ENCODE assay signal across 15 cellular contexts in genomic region chr6:12353731-12354130, GRCh38.
DNase-seq lines count a peak whose midpoint lies in the region; ATAC-seq, FAIRE-seq and TF ChIP-seq lines count a peak whose summit lies in the region.
"Had no signal": no experiment of that assay in that cellular context is flagged by ENCODE, and none has a peak within 500 bp of the region (broad histone marks: within the 10 kb centered on the region; RNA-seq: fewer than 3 reads in every experiment).

No MANE protein-coding gene starts in this region.

- no peak for TF ChIP-seq EP300 in HepG2 (IDR thresholded peaks at IDR 0.05; ENCODE audit: low read depth in 2 of 2, low read length in 2 of 2)
- TF ChIP-seq EP300 in HepG2 (CRISPR knock-in tag; IDR thresholded peaks at IDR 0.05; ENCODE audit: borderline replicate concordance): no peak

- no peaks in the 10 kb centered on the region for H3K79me2 ChIP-seq in HepG2 (ENCODE audit: insufficient read depth, low read length)
- H3K79me2 ChIP-seq in endothelial cell of umbilical vein (ENCODE audit: control insufficient read depth, insufficient read depth, low read length): no peaks in the 10 kb centered on the region
- H3K79me2 ChIP-seq: parathyroid adenoma had no signal

- H3K27me3 ChIP-seq in liver (ENCODE audit: control insufficient read depth in 4 of 4, insufficient read depth in 4 of 4, low read length in 3 of 4) (no peaks in the 10 kb centered on the region), HepG2 (ENCODE audit: control insufficient read depth in 1 of 2, insufficient read depth in 2 of 2, low read length in 2 of 2) (no peaks in the 10 kb centered on the region), endothelial cell of umbilical vein (ENCODE audit: control insufficient read depth in 2 of 2, insufficient read depth in 2 of 2, low read length in 2 of 2) (no peaks in the 10 kb centered on the region), lower lobe of right lung (ENCODE audit: low read depth) (no peaks in the 10 kb centered on the region), aorta (ENCODE audit: control insufficient read depth in 1 of 2, insufficient read depth in 2 of 2, low read length in 1 of 2) (no peaks in the 10 kb centered on the region)
- H3K27me3 ChIP-seq: heart right ventricle, upper lobe of left lung had no signal

- TF ChIP-seq POLR2A in HepG2 (IDR thresholded peaks at IDR 0.05; ENCODE audit: insufficient read depth in 1 of 2, low read depth in 2 of 2, low read length in 2 of 2) (no peak), endothelial cell of umbilical vein (IDR thresholded peaks at IDR 0.05; ENCODE audit: low read depth, low read length) (no peak)

- TF ChIP-seq CTCF in liver (IDR thresholded peaks at IDR 0.05; ENCODE audit: low read depth, low read length, missing input control) (no peak), HepG2 (CRISPR knock-in tag; IDR thresholded peaks at IDR 0.05) (no peak), endothelial cell of umbilical vein (IDR thresholded peaks at IDR 0.05; ENCODE audit: extremely low read depth in 1 of 2, insufficient read depth in 1 of 2, low read depth in 1 of 2, low read length in 2 of 2) (no peak), lower lobe of right lung (IDR thresholded peaks at IDR 0.05) (no peak)

- ATAC-seq in HepG2 (no peak), lower lobe of right lung (peak; percentile 33 to 38), aorta (ENCODE audit: low FRiP score) (no peak), GM21529 (IDR thresholded peaks at IDR 0.05; ENCODE audit: unreplicated experiment) (no peak)
- ATAC-seq: T-cell had no signal

- H3K4me1 ChIP-seq in liver (ENCODE audit: control insufficient read depth in 4 of 4, insufficient read depth in 4 of 4, low read length in 3 of 4) (peaks cover 0 to 6% (median 4%) of the 10 kb centered on the region in 4 donors), HepG2 (ENCODE audit: insufficient read depth, low read length) (peaks cover 13% of the 10 kb centered on the region), endothelial cell of umbilical vein (ENCODE audit: control insufficient read depth, extremely low read depth, insufficient read depth, low read length) (peaks cover 19% of the 10 kb centered on the region), lower lobe of right lung (peaks cover 7% of the 10 kb centered on the region), aorta (ENCODE audit: control insufficient read depth in 1 of 2, insufficient read depth in 2 of 2, low read length in 2 of 2) (peaks cover 4 to 13% of the 10 kb centered on the region in 2 donors)
- H3K4me1 ChIP-seq: parathyroid adenoma had no signal

- H2AFZ ChIP-seq in HepG2 (ENCODE audit: low read length): no peak overlapping the region
- H2AFZ ChIP-seq in endothelial cell of umbilical vein (ENCODE audit: low read depth, low read length): no peak overlapping the region
- H2AFZ ChIP-seq: parathyroid adenoma had no signal

- TF ChIP-seq RAD21 in liver (IDR thresholded peaks at IDR 0.05) (peak in 1 of 2 donors; percentile 47), HepG2 (CRISPR knock-in tag; IDR thresholded peaks at IDR 0.05) (no peak)

- CTCF ChIA-PET in HepG2 (lab: Yijun Ruan, JAX; ENCODE audit: low intra/inter-chr PET ratio, low total read pairs) (no interaction called here), endothelial cell of umbilical vein (lab: Charles Lee) (no interaction called here)

- no peaks in the 10 kb centered on the region for H3K36me3 ChIP-seq in liver (ENCODE audit: control insufficient read depth in 4 of 4, insufficient read depth in 3 of 4, low read depth in 1 of 4, low read length in 3 of 4)
- H3K36me3 ChIP-seq in HepG2 (replicated peaks in 1 of 2; ENCODE audit: control insufficient read depth in 1 of 2, insufficient read depth in 2 of 2, low read length in 2 of 2): no peaks in the 10 kb centered on the region
- H3K36me3 ChIP-seq in endothelial cell of umbilical vein (ENCODE audit: control insufficient read depth in 2 of 2, extremely low read depth in 1 of 2, insufficient read depth in 2 of 2, low read length in 2 of 2): no peaks in the 10 kb centered on the region
- no peaks in the 10 kb centered on the region for H3K36me3 ChIP-seq in lower lobe of right lung
- H3K36me3 ChIP-seq in aorta (ENCODE audit: control insufficient read depth in 1 of 2, insufficient read depth in 2 of 2, low read length in 1 of 2): no peaks in the 10 kb centered on the region
- H3K36me3 ChIP-seq: heart right ventricle, upper lobe of left lung had no signal

- H3K9me3 ChIP-seq in liver (ENCODE audit: control insufficient read depth in 4 of 4, low read length in 3 of 4): no peaks in the 10 kb centered on the region
- H3K9me3 ChIP-seq in HepG2 (ENCODE audit: low read length): peaks cover 26% of the 10 kb centered on the region
- no peaks in the 10 kb centered on the region for H3K9me3 ChIP-seq in endothelial cell of umbilical vein (replicated peaks; ENCODE audit: control insufficient read depth, insufficient read depth, low read length)
- H3K9me3 ChIP-seq in lower lobe of right lung: peaks cover 9% of the 10 kb centered on the region
- no peaks in the 10 kb centered on the region for H3K9me3 ChIP-seq in aorta (ENCODE audit: control insufficient read depth, low read length)

- intact Hi-C loops in HepG2 (cut with micrococcal nuclease; ENCODE audit: unreplicated experiment): no loop called here
- intact Hi-C loops in endothelial cell of umbilical vein (cut with micrococcal nuclease): no loop called here
- intact Hi-C loops in lower lobe of right lung (cut with DNase I): no loop called here
- intact Hi-C loops in aorta (cut with DNase I): no loop called here

- H3K4me2 ChIP-seq in HepG2 (ENCODE audit: low read depth, low read length) (no peak overlapping the region), endothelial cell of umbilical vein (ENCODE audit: insufficient read depth, low read length) (peak overlapping the region; percentile 8)

- FAIRE-seq in HepG2 (lab: Jason Lieb, UNC) (no peak), endothelial cell of umbilical vein (lab: Jason Lieb, UNC) (no peak)

- H4K20me1 ChIP-seq in HepG2 (ENCODE audit: insufficient read depth, low read length) (no peaks in the 10 kb centered on the region), endothelial cell of umbilical vein (replicated peaks; ENCODE audit: control insufficient read depth, extremely low read depth, insufficient read depth, low read length) (no peaks in the 10 kb centered on the region)

- no peak overlapping the region for H3K27ac ChIP-seq in liver (ENCODE audit: low read depth in 1 of 2, low read length in 2 of 2)
- H3K27ac ChIP-seq in HepG2 (ENCODE audit: extremely low read length, insufficient read depth, low read length): no peak overlapping the region
- H3K27ac ChIP-seq in endothelial cell of umbilical vein (ENCODE audit: insufficient read depth, low read depth, low read length): no peak overlapping the region
- no peak overlapping the region for H3K27ac ChIP-seq in lower lobe of right lung
- peak overlapping the region; percentile 74 to 76 for H3K27ac ChIP-seq in aorta (ENCODE audit: low read depth in 1 of 2, low read length in 2 of 2)
- H3K27ac ChIP-seq: heart right ventricle, parathyroid adenoma, upper lobe of left lung had no signal

- WGBS in liver: 44% methylated on average over 3 of the region's 3 CpGs
- 36% methylated on average over 3 of the region's 3 CpGs for WGBS in HepG2 (ENCODE audit: low lambda C conversion rate)
- 21 to 22% methylated on average over 3 of the region's 3 CpGs for WGBS in aorta, 2 donors

- H3K9ac ChIP-seq in liver (ENCODE audit: low read depth in 1 of 2, low read length in 2 of 2) (no peak overlapping the region), HepG2 (ENCODE audit: insufficient read depth, low read depth, low read length) (no peak overlapping the region), endothelial cell of umbilical vein (replicated peaks; ENCODE audit: extremely low read depth, insufficient read depth, low read length) (no peak overlapping the region)
- H3K9ac ChIP-seq: parathyroid adenoma had no signal

- H3K4me3 ChIP-seq in liver (ENCODE audit: low read depth in 1 of 3, low read length in 3 of 3) (no peak overlapping the region), HepG2 (replicated peaks in 1 of 3; ENCODE audit: insufficient read depth in 1 of 3, low read depth in 2 of 3, low read length in 3 of 3) (no peak overlapping the region), endothelial cell of umbilical vein (replicated peaks in 1 of 3; ENCODE audit: insufficient read depth in 1 of 3, low read depth in 1 of 3, low read length in 3 of 3) (no peak overlapping the region), lower lobe of right lung (no peak overlapping the region), aorta (ENCODE audit: low read length in 2 of 2) (no peak overlapping the region)
- H3K4me3 ChIP-seq: heart right ventricle, upper lobe of left lung had no signal

- BruUV-seq in HepG2 (replicated peaks; lab: Mats Ljungman, UMichigan) (no TSS peak), endothelial cell of umbilical vein (replicated peaks; lab: Mats Ljungman, UMichigan) (no TSS peak)

- POLR2A ChIA-PET in HepG2 (lab: Yijun Ruan, JAX) (no interaction called here), endothelial cell of umbilical vein (lab: Charles Lee) (no interaction called here)

- DNase-seq in HepG2 (ENCODE audit: low spot score): no peak
- peak; percentile 54 for DNase-seq in endothelial cell of umbilical vein (ENCODE audit: low read depth, low spot score)
- no peak for DNase-seq in lower lobe of right lung
- DNase-seq in aorta: no peak
- no peak for DNase-seq in NCI-H526 treated with DMSO at 0.1 percent for 48 hours (lab: John Stamatoyannopoulos, UW)
- DNase-seq in NCI-H2029 (lab: John Stamatoyannopoulos, UW): no peak
- DNase-seq: 8988T; CD4-positive, alpha-beta memory T cell; cortex of kidney; heart right ventricle; T-cell had no signal

- in situ Hi-C loops in HepG2 (cut with HindIII; ENCODE audit: extremely low pct_ligation_motif_present, low pct_unique_long_range_greater_than_20kb): no loop called here

- dilution Hi-C loops in endothelial cell of umbilical vein (cut with MboI; ENCODE audit: extremely low pct_ligation_motif_present, low sequenced_read_pairs): no loop called here

- H3K9me1 ChIP-seq in endothelial cell of umbilical vein (replicated peaks; ENCODE audit: control insufficient read depth, extremely low read depth, insufficient read depth, low read length): no peaks in the 10 kb centered on the region

TF ChIP-seq in liver, 16 proteins besides CTCF, POLR2A, EP300 and RAD21 (continues in another document):
- TF ChIP-seq JUND (IDR thresholded peaks at IDR 0.05) (no peak), NR2F2 (IDR thresholded peaks at IDR 0.05) (no peak), EGR1 (IDR thresholded peaks at IDR 0.05; ENCODE audit: low read depth in 2 of 2) (no peak), RXRA (IDR thresholded peaks at IDR 0.05) (peak; percentile 26 to 40)

TF ChIP-seq in HepG2, 621 proteins besides CTCF, POLR2A, EP300 and RAD21 (continues in another document):
- TF ChIP-seq ZNF431 (CRISPR knock-in tag; IDR thresholded peaks at IDR 0.05; ENCODE audit: borderline replicate concordance, low read depth): no peak

TF ChIP-seq in endothelial cell of umbilical vein, 7 proteins besides CTCF, POLR2A, EP300 and RAD21 (continues in another document):
- TF ChIP-seq, protein P1, sequence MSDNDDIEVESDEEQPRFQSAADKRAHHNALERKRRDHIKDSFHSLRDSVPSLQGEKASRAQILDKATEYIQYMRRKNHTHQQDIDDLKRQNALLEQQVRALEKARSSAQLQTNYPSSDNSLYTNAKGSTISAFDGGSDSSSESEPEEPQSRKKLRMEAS (IDR thresholded peaks at IDR 0.05; ENCODE audit: insufficient read depth, insufficient read length): no peak
- TF ChIP-seq JUN (IDR thresholded peaks at IDR 0.05; ENCODE audit: borderline replicate concordance, insufficient read depth, insufficient read length, low read depth): no peak

Comparison
In these comparisons a context has a peak if more than half of its experiments do, and no peak if none do; other contexts are left out.
1. H3K27ac ChIP-seq: peak in aorta (2 of 2); none in liver (0 of 2), HepG2 (single experiment), endothelial cell of umbilical vein (single experiment) and lower lobe of right lung (single experiment).
2. ATAC-seq: peak in lower lobe of right lung (2 of 2); none in HepG2 (single experiment), aorta (single experiment) and GM21529 (single experiment).